31 cellular contexts compared by ENCODE assay signal in genomic region chr2:33645861-33646260, GRCh38. TPM values are rescaled to one million over a fixed set of nuclear protein-coding genes. Genes with fewer than 3 reads are reported as not detected.
DNase-seq lines count a peak whose midpoint lies in the region; ATAC-seq and TF ChIP-seq lines count a peak whose summit lies in the region.
"Had no signal": no experiment of that assay in that cellular context is flagged by ENCODE, and none has a peak within 500 bp of the region (broad histone marks: within the 10 kb centered on the region; RNA-seq: fewer than 3 reads in every experiment).

No MANE protein-coding gene starts in this region.

- ATAC-seq in RWPE2 (ENCODE audit: low read depth): 0 out of 3 replicates have a peak, but pooled peaks have one; percentile 25
- no peak for ATAC-seq in activated T-cell treated with anti-CD3 and anti-CD28 coated beads, Interleukin-2, amount 50 U/mL, for 4 hours
- no peak for ATAC-seq in HG03469 (IDR thresholded peaks at IDR 0.05; ENCODE audit: unreplicated experiment)
- ATAC-seq: activated T-cell treated with anti-CD3 and anti-CD28 coated beads, Interleukin-2, amount 50 U/mL, for 72 hours; esophagus mucosa; left ventricle myocardium superior; naive thymus-derived CD8-positive, alpha-beta T cell; Panc1 had no signal

- TF ChIP-seq CTCF in RWPE2 (IDR thresholded peaks at IDR 0.05; ENCODE audit: poor library complexity, severe bottlenecking): no peak
- no peak for TF ChIP-seq CTCF in epithelial cell of esophagus (IDR thresholded peaks at IDR 0.05; ENCODE audit: insufficient read depth, low read depth, low read length, missing control alignments)
- no peak for TF ChIP-seq CTCF in parathyroid adenoma (IDR thresholded peaks at IDR 0.05)

- H3K9me3 Mint-ChIP-seq in activated T-cell treated with anti-CD3 and anti-CD28 coated beads, Interleukin-2, amount 50 U/mL, for 4 hours: peaks cover 4% of the 10 kb centered on the region

- H3K4me3 ChIP-seq in RWPE2 (ENCODE audit: severe bottlenecking) (no peak overlapping the region), epithelial cell of esophagus (ENCODE audit: low read length) (no peak overlapping the region), parathyroid adenoma (ENCODE audit: low read depth, low read length) (no peak overlapping the region)
- H3K4me3 ChIP-seq: adrenal gland, cardiac muscle cell, coronary artery, smooth muscle cell, transverse colon had no signal

- H3K27me3 Mint-ChIP-seq in activated T-cell treated with anti-CD3 and anti-CD28 coated beads, Interleukin-2, amount 50 U/mL, for 4 hours (ENCODE audit: low read depth): peaks cover 7% of the 10 kb centered on the region

- H3K9me3 ChIP-seq in RWPE2 (ENCODE audit: severe bottlenecking): no peaks in the 10 kb centered on the region
- H3K9me3 ChIP-seq in parathyroid adenoma (ENCODE audit: control insufficient read depth, low read length): no peaks in the 10 kb centered on the region
- H3K9me3 ChIP-seq: adrenal gland, transverse colon had no signal

- no peaks in the 10 kb centered on the region for H3K79me2 ChIP-seq in parathyroid adenoma

- no peaks in the 10 kb centered on the region for H3K4me1 Mint-ChIP-seq in activated T-cell treated with anti-CD3 and anti-CD28 coated beads, Interleukin-2, amount 50 U/mL, for 4 hours (ENCODE audit: low read depth)
- H3K4me1 Mint-ChIP-seq: mesothelial cell of epicardium; naive thymus-derived CD8-positive, alpha-beta T cell had no signal

- H3K27ac ChIP-seq in RWPE2 (ENCODE audit: poor library complexity, severe bottlenecking): no peak overlapping the region
- peak overlapping the region; percentile 89 for H3K27ac ChIP-seq in parathyroid adenoma
- H3K27ac ChIP-seq: adrenal gland, cardiac muscle cell, coronary artery, transverse colon had no signal

- H3K27me3 ChIP-seq in RWPE2 (ENCODE audit: insufficient read depth, poor library complexity, severe bottlenecking) (no peaks in the 10 kb centered on the region), parathyroid adenoma (ENCODE audit: control insufficient read depth, insufficient read depth, low read length) (no peaks in the 10 kb centered on the region)
- H3K27me3 ChIP-seq: adrenal gland, cardiac muscle cell, transverse colon had no signal

- no peak overlapping the region for H3K4me2 ChIP-seq in parathyroid adenoma (ENCODE audit: low read length)
- H3K4me2 ChIP-seq: smooth muscle cell had no signal

- no peaks in the 10 kb centered on the region for H3K36me3 ChIP-seq in RWPE2 (ENCODE audit: low read depth)
- no peaks in the 10 kb centered on the region for H3K36me3 ChIP-seq in parathyroid adenoma (ENCODE audit: control insufficient read depth, insufficient read depth, low read length)
- H3K36me3 ChIP-seq: adrenal gland, cardiac muscle cell, transverse colon had no signal

- H3K36me3 Mint-ChIP-seq in activated T-cell treated with anti-CD3 and anti-CD28 coated beads, Interleukin-2, amount 50 U/mL, for 4 hours (ENCODE audit: insufficient read depth): peaks cover 4% of the 10 kb centered on the region

- DNase-seq in EH (ENCODE audit: low read depth) (peak; percentile 48), RWPE2 (ENCODE audit: low spot score) (no peak), epithelial cell of esophagus (ENCODE audit: low read depth) (peak; percentile 19), AG08396 (ENCODE audit: low spot score) (no peak)
- DNase-seq in activated T-cell treated with anti-CD3 and anti-CD28 coated beads, Interleukin-2, amount 50 U/mL, for 4 hours: no peak
- no peak for DNase-seq in effector CD8-positive, alpha-beta T cell (lab: John Stamatoyannopoulos, UW)
- DNase-seq: activated CD4-positive, alpha-beta T cell treated with anti-CD3 and anti-CD28 coated beads, Interleukin-2, amount 50 U/mL, for 1 hour; activated naive CD4-positive, alpha-beta T cell; activated T-cell treated with anti-CD3 and anti-CD28 coated beads, Interleukin-2, amount 50 U/mL, for 72 hours; adrenal gland; C1 segment of cervical spinal cord; DND-41; HCEC 1CT; hypothalamus; left ventricle myocardium superior; naive thymus-derived CD8-positive, alpha-beta T cell; NCI-H146; NCI-H2171; NCI-H524 treated with DMSO at 0.1 percent for 48 hours; occipital lobe; SHP77 treated with DMSO at 0.1 percent for 48 hours; stimulated activated CD4-positive, alpha-beta T cell treated with anti-CD3 and anti-CD28 coated beads, Interleukin-1b, Interleukin-23, amount 100 ng/mL, for 48 hours; transverse colon had no signal

- H3K4me1 ChIP-seq in RWPE2 (ENCODE audit: insufficient read depth, poor library complexity, severe bottlenecking) (no peaks in the 10 kb centered on the region), parathyroid adenoma (peaks cover 37% of the 10 kb centered on the region)
- H3K4me1 ChIP-seq: adrenal gland, transverse colon had no signal

- H2AFZ ChIP-seq in parathyroid adenoma: peak overlapping the region; percentile 57

- no peak overlapping the region for H3K4me3 Mint-ChIP-seq in activated T-cell treated with anti-CD3 and anti-CD28 coated beads, Interleukin-2, amount 50 U/mL, for 4 hours
- H3K4me3 Mint-ChIP-seq: activated T-cell treated with anti-CD3 and anti-CD28 coated beads, Interleukin-2, amount 50 U/mL, for 72 hours; mesothelial cell of epicardium; naive thymus-derived CD8-positive, alpha-beta T cell had no signal

- no peak overlapping the region for H3K9ac ChIP-seq in parathyroid adenoma

RNA-seq across cellular contexts. Expression of gene FAM98A, which starts 46.8 kb away (rescaled TPM):
- total RNA-seq in activated T-cell treated with anti-CD3 and anti-CD28 coated beads, Interleukin-2, amount 50 U/mL, for 4 hours: 100 to 1,000 TPM in 1 of 3 donors, 10 to 100 TPM in 2; 82.7 to 103 (median 91.2) TPM

Comparison
In these comparisons a context has a peak if more than half of its experiments do, and no peak if none do; other contexts are left out.
1. DNase-seq: peak in EH (single experiment) and epithelial cell of esophagus (single experiment); none in RWPE2 (single experiment), activated T-cell treated with anti-CD3 and anti-CD28 coated beads, Interleukin-2, amount 50 U/mL, for 4 hours (single experiment), AG08396 (single experiment) and effector CD8-positive, alpha-beta T cell (single experiment).